In the genomic region with DNA sequence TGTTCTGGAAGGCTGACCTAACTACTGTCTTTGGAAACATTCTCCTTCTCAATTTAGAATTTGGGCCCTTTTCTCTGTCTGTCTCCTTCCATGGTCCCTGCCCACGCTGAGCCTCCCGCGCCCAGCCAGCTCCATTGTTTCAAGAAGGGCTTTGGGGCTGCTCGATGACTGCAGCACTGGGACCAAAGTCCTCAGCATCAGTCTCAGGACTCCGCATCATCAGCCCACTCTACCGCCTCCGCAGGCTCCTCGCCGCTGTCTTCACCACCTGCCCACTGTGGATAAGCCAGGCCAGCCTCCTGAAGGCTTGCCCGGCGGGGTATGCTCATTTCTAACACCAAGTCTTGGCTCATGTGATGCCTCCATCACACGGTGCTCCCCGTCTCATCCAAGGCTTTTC, we compare ENCODE assay signal across 14 cellular contexts.
"Had no signal": no experiment of that assay in that cellular context is flagged by ENCODE, and none has a peak within 500 bp of the region (broad histone marks: within the 10 kb centered on the region; RNA-seq: fewer than 3 reads in every experiment).

No MANE protein-coding gene starts in this region.

- H3K9me3 Mint-ChIP-seq: activated CD4-positive, alpha-beta memory T cell treated with anti-CD3 and anti-CD28 coated beads, Interleukin-2, amount 10 ng/mL, durations not matched to agents 7 days and 5 days; activated naive CD4-positive, alpha-beta T cell treated with anti-CD3 and anti-CD28 coated beads for 36 hours; activated T-helper 1 cell treated with anti-CD3 and anti-CD28 coated beads, Interleukin-12 subunit alpha, Interleukin-12 subunit beta, Interleukin-2, Interleukin-4 antibody, amounts not matched to agents 30 ng/mL and 10 ng/mL and 1 ng/mL, durations not matched to agents 14 hours and 24 hours and 36 hours; central memory CD8-positive, alpha-beta T cell; dendritic cell treated with granulocyte-macrophage colony-stimulating factor and Interleukin-4, amounts not matched to agents 40 ng/mL and 50 ng/mL, for 4 days; memory B cell; neural crest cell; T-cell had no signal

- H3K9me3 ChIP-seq: pancreas had no signal

- ATAC-seq: pancreas, T-cell had no signal

- H3K27me3 ChIP-seq: pancreas had no signal

- H3K27ac ChIP-seq: pancreas had no signal

- DNase-seq: activated CD4-positive, alpha-beta memory T cell treated with anti-CD3 and anti-CD28 coated beads, Interleukin-2, amount 10 ng/mL, durations not matched to agents 7 days and 5 days; activated CD8-positive, alpha-beta memory T cell treated with anti-CD3 and anti-CD28 coated beads, Interleukin-2, amount 50 U/mL, for 48 hours; activated naive CD4-positive, alpha-beta T cell treated with anti-CD3 and anti-CD28 coated beads for 36 hours; glutamatergic neuron; pancreas; retina; T-cell; T1000 had no signal

- H3K4me3 Mint-ChIP-seq: activated CD4-positive, alpha-beta memory T cell treated with anti-CD3 and anti-CD28 coated beads, Interleukin-2, amount 10 ng/mL, durations not matched to agents 7 days and 5 days; activated naive CD4-positive, alpha-beta T cell treated with anti-CD3 and anti-CD28 coated beads for 36 hours; activated T-helper 1 cell treated with anti-CD3 and anti-CD28 coated beads, Interleukin-12 subunit alpha, Interleukin-12 subunit beta, Interleukin-2, Interleukin-4 antibody, amounts not matched to agents 30 ng/mL and 10 ng/mL and 1 ng/mL, durations not matched to agents 14 hours and 24 hours and 36 hours; central memory CD8-positive, alpha-beta T cell; dendritic cell treated with granulocyte-macrophage colony-stimulating factor and Interleukin-4, amounts not matched to agents 40 ng/mL and 50 ng/mL, for 4 days; memory B cell; neural crest cell; T-cell had no signal

- H3K4me3 ChIP-seq: pancreas, smooth muscle cell had no signal

- H3K27ac Mint-ChIP-seq: activated CD4-positive, alpha-beta memory T cell treated with anti-CD3 and anti-CD28 coated beads, Interleukin-2, amount 10 ng/mL, durations not matched to agents 7 days and 5 days; activated naive CD4-positive, alpha-beta T cell treated with anti-CD3 and anti-CD28 coated beads for 36 hours; activated T-helper 1 cell treated with anti-CD3 and anti-CD28 coated beads, Interleukin-12 subunit alpha, Interleukin-12 subunit beta, Interleukin-2, Interleukin-4 antibody, amounts not matched to agents 30 ng/mL and 10 ng/mL and 1 ng/mL, durations not matched to agents 14 hours and 24 hours and 36 hours; memory B cell; T-cell had no signal
